Comparison of ENCODE assay signal across 29 cellular contexts in genomic region chr7:114190387-114190786, GRCh38.
"Had no signal": no experiment of that assay in that cellular context is flagged by ENCODE, and none has a peak within 500 bp of the region (broad histone marks: within the 10 kb centered on the region; RNA-seq: fewer than 3 reads in every experiment).

No MANE protein-coding gene starts in this region.

- H3K4me3 ChIP-seq: stomach, suprapubic skin, testis, thoracic aorta, thyroid gland, tibial artery, tibial nerve, transverse colon, upper lobe of left lung, upper lobe of right lung, uterus, vagina had no signal

- H3K27ac ChIP-seq: stomach, suprapubic skin, testis, thoracic aorta, thyroid gland, tibial artery, tibial nerve, transverse colon, upper lobe of left lung, upper lobe of right lung, uterus, vagina had no signal

- H3K9me3 Mint-ChIP-seq: stimulated activated effector memory CD8-positive, alpha-beta T cell treated with anti-CD3 and anti-CD28 coated beads, Interleukin-12 subunit alpha, Interleukin-12 subunit beta, amount 100 ng/mL, for 72 hours; stimulated activated memory B cell treated with anti-CD40 and anti-IgM and Interleukin-4, amounts not matched to agents 10 μg/mL and 1 μg/mL and 100 μg/mL, for 72 hours; stimulated activated naive B cell treated with anti-CD40 and anti-IgM and Interleukin-4, amounts not matched to agents 10 μg/mL and 1 μg/mL and 100 μg/mL, for 72 hours; stimulated activated naive CD8-positive, alpha-beta T cell treated with anti-CD3 and anti-CD28 coated beads, Interleukin-15, amount 100 ng/mL, for 72 hours; stimulated activated naive CD8-positive, alpha-beta T cell treated with anti-CD3 and anti-CD28 coated beads, Interleukin-15, Interleukin-2, amounts not matched to agents 100 ng/mL and 50 ng/mL, for 24 hours; type B pancreatic cell had no signal

- H3K27me3 ChIP-seq: stomach, suprapubic skin, testis, thyroid gland, tibial artery, tibial nerve, transverse colon, upper lobe of left lung, upper lobe of right lung, uterus, vagina had no signal

- H3K36me3 ChIP-seq: stomach, suprapubic skin, thoracic aorta, thyroid gland, tibial artery, tibial nerve, transverse colon, upper lobe of left lung, upper lobe of right lung, uterus, vagina had no signal

- H3K4me1 ChIP-seq: suprapubic skin, testis, thyroid gland, tibial artery, upper lobe of left lung, upper lobe of right lung, uterus, vagina had no signal

- H3K36me3 Mint-ChIP-seq: stimulated activated effector memory CD8-positive, alpha-beta T cell treated with anti-CD3 and anti-CD28 coated beads, Interleukin-12 subunit alpha, Interleukin-12 subunit beta, amount 100 ng/mL, for 72 hours; stimulated activated memory B cell treated with anti-CD40 and anti-IgM and Interleukin-4, amounts not matched to agents 10 μg/mL and 1 μg/mL and 100 μg/mL, for 72 hours; stimulated activated naive B cell treated with anti-CD40 and anti-IgM and Interleukin-4, amounts not matched to agents 10 μg/mL and 1 μg/mL and 100 μg/mL, for 72 hours; type B pancreatic cell had no signal

- DNase-seq: stimulated activated CD4-positive, alpha-beta T cell treated with anti-CD3 and anti-CD28 coated beads, Interleukin-2, amount 100 ng/mL, for 48 hours; stimulated activated CD4-positive, alpha-beta T cell treated with anti-CD3 and anti-CD28 coated beads, Interleukin-4, amount 100 ng/mL, for 1 hour; stimulated activated CD4-positive, alpha-beta T cell treated with anti-CD3 and anti-CD28 coated beads, Interleukin-4, amount 100 ng/mL, for 24 hours; stimulated activated CD4-positive, alpha-beta T cell treated with anti-CD3 and anti-CD28 coated beads, Interleukin-4, amount 100 ng/mL, for 4 hours; stimulated activated CD8-positive, alpha-beta memory T cell treated with anti-CD3 and anti-CD28 coated beads, Interleukin-4, amount 100 ng/mL, for 48 hours; stimulated activated naive B cell treated with anti-CD40 and anti-IgM and Interleukin-4, amounts not matched to agents 10 μg/mL and 1 μg/mL and 100 μg/mL, for 72 hours; stimulated activated naive CD4-positive, alpha-beta T cell; stimulated activated naive CD4-positive, alpha-beta T cell treated with Interleukin-2 at 50 U/mL for 16 hours; stimulated activated naive CD8-positive, alpha-beta T cell treated with anti-CD3 and anti-CD28 coated beads, Interleukin-15, amount 100 ng/mL, for 72 hours; stimulated activated naive CD8-positive, alpha-beta T cell treated with anti-CD3 and anti-CD28 coated beads, Interleukin-15, Interleukin-2, amounts not matched to agents 100 U/mL and 50 U/mL, for 24 hours; stomach; substantia nigra; testis; thyroid gland; tibial artery; transverse colon; trophoblast cell; upper lobe of left lung; upper lobe of right lung; uterus had no signal

- ATAC-seq: stimulated activated effector memory CD8-positive, alpha-beta T cell treated with anti-CD3 and anti-CD28 coated beads, Interleukin-12 subunit alpha, Interleukin-12 subunit beta, amount 100 ng/mL, for 72 hours; stimulated activated memory B cell treated with anti-CD40 and anti-IgM and Interleukin-4, amounts not matched to agents 10 μg/mL and 1 μg/mL and 100 μg/mL, for 72 hours; stimulated activated naive B cell treated with anti-CD40 and anti-IgM and Interleukin-4, amounts not matched to agents 10 μg/mL and 1 μg/mL and 100 μg/mL, for 72 hours; stimulated activated naive CD8-positive, alpha-beta T cell treated with anti-CD3 and anti-CD28 coated beads, Interleukin-15, amount 100 ng/mL, for 72 hours; stimulated activated naive CD8-positive, alpha-beta T cell treated with anti-CD3 and anti-CD28 coated beads, Interleukin-15, Interleukin-2, amounts not matched to agents 100 U/mL and 50 U/mL, for 24 hours; upper lobe of right lung had no signal

- H3K4me1 Mint-ChIP-seq: stimulated activated effector memory CD8-positive, alpha-beta T cell treated with anti-CD3 and anti-CD28 coated beads, Interleukin-12 subunit alpha, Interleukin-12 subunit beta, amount 100 ng/mL, for 72 hours; stimulated activated memory B cell treated with anti-CD40 and anti-IgM and Interleukin-4, amounts not matched to agents 10 μg/mL and 1 μg/mL and 100 μg/mL, for 72 hours; stimulated activated naive B cell treated with anti-CD40 and anti-IgM and Interleukin-4, amounts not matched to agents 10 μg/mL and 1 μg/mL and 100 μg/mL, for 72 hours; stimulated activated naive CD8-positive, alpha-beta T cell treated with anti-CD3 and anti-CD28 coated beads, Interleukin-15, amount 100 ng/mL, for 72 hours had no signal

- H3K9me3 ChIP-seq: stomach, suprapubic skin, testis, thoracic aorta, thyroid gland, tibial artery, tibial nerve, transverse colon, upper lobe of left lung, upper lobe of right lung, uterus, vagina had no signal

- FAIRE-seq: urothelium cell line had no signal

- H3K27me3 Mint-ChIP-seq: stimulated activated memory B cell treated with anti-CD40 and anti-IgM and Interleukin-4, amounts not matched to agents 10 μg/mL and 1 μg/mL and 100 μg/mL, for 72 hours; stimulated activated naive B cell treated with anti-CD40 and anti-IgM and Interleukin-4, amounts not matched to agents 10 μg/mL and 1 μg/mL and 100 μg/mL, for 72 hours; stimulated activated naive CD8-positive, alpha-beta T cell treated with anti-CD3 and anti-CD28 coated beads, Interleukin-15, amount 100 ng/mL, for 72 hours; stimulated activated naive CD8-positive, alpha-beta T cell treated with anti-CD3 and anti-CD28 coated beads, Interleukin-15, Interleukin-2, amounts not matched to agents 100 ng/mL and 50 ng/mL, for 24 hours; type B pancreatic cell had no signal

- H3K4me3 Mint-ChIP-seq: stimulated activated effector memory CD8-positive, alpha-beta T cell treated with anti-CD3 and anti-CD28 coated beads, Interleukin-12 subunit alpha, Interleukin-12 subunit beta, amount 100 ng/mL, for 72 hours; stimulated activated memory B cell treated with anti-CD40 and anti-IgM and Interleukin-4, amounts not matched to agents 10 μg/mL and 1 μg/mL and 100 μg/mL, for 72 hours; stimulated activated naive B cell treated with anti-CD40 and anti-IgM and Interleukin-4, amounts not matched to agents 10 μg/mL and 1 μg/mL and 100 μg/mL, for 72 hours; stimulated activated naive CD8-positive, alpha-beta T cell treated with anti-CD3 and anti-CD28 coated beads, Interleukin-15, amount 100 ng/mL, for 72 hours; stimulated activated naive CD8-positive, alpha-beta T cell treated with anti-CD3 and anti-CD28 coated beads, Interleukin-15, Interleukin-2, amounts not matched to agents 100 ng/mL and 50 ng/mL, for 24 hours; type B pancreatic cell had no signal

- H3K27ac Mint-ChIP-seq: stimulated activated effector memory CD8-positive, alpha-beta T cell treated with anti-CD3 and anti-CD28 coated beads, Interleukin-12 subunit alpha, Interleukin-12 subunit beta, amount 100 ng/mL, for 72 hours; stimulated activated memory B cell treated with anti-CD40 and anti-IgM and Interleukin-4, amounts not matched to agents 10 μg/mL and 1 μg/mL and 100 μg/mL, for 72 hours; stimulated activated naive B cell treated with anti-CD40 and anti-IgM and Interleukin-4, amounts not matched to agents 10 μg/mL and 1 μg/mL and 100 μg/mL, for 72 hours; stimulated activated naive CD8-positive, alpha-beta T cell treated with anti-CD3 and anti-CD28 coated beads, Interleukin-15, amount 100 ng/mL, for 72 hours; stimulated activated naive CD8-positive, alpha-beta T cell treated with anti-CD3 and anti-CD28 coated beads, Interleukin-15, Interleukin-2, amounts not matched to agents 100 ng/mL and 50 ng/mL, for 24 hours; type B pancreatic cell had no signal
